17 cellular contexts compared by ENCODE assay signal in the genomic region with DNA sequence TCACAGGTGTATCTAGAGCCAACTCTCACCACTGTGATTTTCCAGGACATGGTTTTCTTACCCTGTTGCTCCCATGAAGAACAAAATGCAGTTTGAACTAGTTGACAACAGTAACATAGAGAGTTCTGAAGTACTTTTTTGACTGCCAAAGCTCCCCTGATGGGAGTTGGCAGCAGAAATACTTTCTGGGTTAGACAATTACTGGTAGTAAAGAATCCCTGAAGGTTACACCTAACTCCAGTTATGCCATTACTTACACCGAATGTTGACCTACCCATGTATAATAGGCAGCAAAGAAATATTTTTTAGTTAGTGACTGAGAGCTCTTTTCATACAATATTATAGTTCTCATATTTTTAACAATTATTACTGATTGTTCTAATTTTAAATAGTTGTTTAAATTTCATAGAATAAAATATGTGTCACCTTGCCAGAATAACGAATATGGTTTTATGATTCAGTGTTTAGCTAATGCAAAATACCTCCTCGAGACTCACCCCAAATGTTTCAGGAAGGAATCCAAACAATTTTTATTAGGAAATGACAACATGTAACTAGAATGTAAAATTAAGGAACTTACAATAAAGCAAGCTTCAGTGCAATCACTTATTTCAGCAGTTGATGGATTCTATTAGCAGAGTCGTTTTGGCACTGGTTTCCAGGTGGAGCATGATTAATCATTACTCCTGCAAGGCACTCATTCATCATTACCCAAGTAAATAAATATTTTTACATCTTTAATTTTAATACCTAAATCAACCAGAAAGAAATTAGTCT.
DNase-seq lines count a peak whose midpoint lies in the region; ATAC-seq and TF ChIP-seq lines count a peak whose summit lies in the region.
"Had no signal": no experiment of that assay in that cellular context is flagged by ENCODE, and none has a peak within 500 bp of the region (broad histone marks: within the 10 kb centered on the region; RNA-seq: fewer than 3 reads in every experiment).

No MANE protein-coding gene starts in this region.

- H2AFZ ChIP-seq in PC-3 (ENCODE audit: low read length): peak overlapping the region; percentile 16; the same call in 1 of the 2 replicates

- H3K4me3 ChIP-seq in PC-3 (ENCODE audit: low read length) (peak overlapping the region; percentile 34; the same call in 1 of the 2 replicates), sigmoid colon (no peak overlapping the region)
- H3K4me3 ChIP-seq: coronary artery had no signal

- H4K20me1 ChIP-seq in PC-3 (ENCODE audit: low read length): no peaks in the 10 kb centered on the region

- no TSS peak for BruUV-seq in PC-3 (replicated peaks; lab: Mats Ljungman, UMichigan)

- peak; percentile 29 for DNase-seq in AG20443 (ENCODE audit: low spot score)
- DNase-seq in PC-3: peak; percentile 90
- peak; percentile 60 for DNase-seq in dedifferentiated amniotic fluid mesenchymal stem cell (ENCODE audit: extremely low spot score)
- no peak for DNase-seq in omental fat pad (ENCODE audit: low spot score)
- no peak for DNase-seq in activated CD4-positive, CD25-positive, alpha-beta regulatory T cell treated with anti-CD3 and anti-CD28 coated beads, Interleukin-2, amount 50 U/mL, for 72 hours
- DNase-seq in stimulated activated CD4-positive, alpha-beta T cell treated with anti-CD3 and anti-CD28 coated beads, Interleukin-2, amount 100 ng/mL, for 48 hours: no peak
- no peak for DNase-seq in sigmoid colon
- DNase-seq: activated CD4-positive, alpha-beta T cell treated with anti-CD3 and anti-CD28 coated beads for 4 hours; C1 segment of cervical spinal cord; NCI-H1694 treated with DMSO at 0.1 percent for 48 hours; NCI-H69; occipital lobe; RPMI8226; stimulated activated CD4-positive, alpha-beta T cell treated with anti-CD3 and anti-CD28 coated beads, Interleukin-12 subunit alpha, Interleukin-12 subunit beta, amount 100 ng/mL, for 4 hours had no signal

- H3K79me2 ChIP-seq in PC-3 (ENCODE audit: low read length): no peaks in the 10 kb centered on the region

- ATAC-seq in PC-3 (peak; percentile 49), omental fat pad (ENCODE audit: low FRiP score) (peak; percentile 36), HG02885 (IDR thresholded peaks at IDR 0.05; ENCODE audit: poor library complexity, unreplicated experiment) (no peak)

- TF ChIP-seq CTCF in PC-3 (conservative IDR thresholded peaks at IDR 0.05; ENCODE audit: low read depth, low read length): no peak
- no peak for TF ChIP-seq CTCF in omental fat pad (IDR thresholded peaks at IDR 0.05)
- no peak for TF ChIP-seq CTCF in sigmoid colon (IDR thresholded peaks at IDR 0.05)

- peak overlapping the region; percentile 72 for H3K4me2 ChIP-seq in PC-3 (ENCODE audit: low read length)

- no peak for TF ChIP-seq EP300 in sigmoid colon (IDR thresholded peaks at IDR 0.05)

- H3K9me3 ChIP-seq in PC-3 (ENCODE audit: low read length) (no peaks in the 10 kb centered on the region), sigmoid colon (no peaks in the 10 kb centered on the region)

- POLR2A ChIA-PET in PC-3 (lab: Charles Lee; ENCODE audit: unreplicated experiment): interaction anchor here (0.6 kb wide), 1 partner anchor 96 kb away, joined by 4 read pairs; no protein-coding TSS in a partner anchor

- TF ChIP-seq POLR2A in sigmoid colon (IDR thresholded peaks at IDR 0.05): no peak

- intact Hi-C loops in PC-3 (cut with micrococcal nuclease): loop anchor here (1.0 to 10.0 kb wide), 4 partner anchors 8 to 675 kb away; no protein-coding TSS in a partner anchor
- intact Hi-C loops in sigmoid colon (cut with DNase I): no loop called here

- H3K4me1 ChIP-seq in PC-3 (ENCODE audit: insufficient read depth, low read length) (peaks cover 45% of the 10 kb centered on the region), sigmoid colon (peaks cover 0 to 11% (median 2%) of the 10 kb centered on the region in 4 donors)

- H3K27ac ChIP-seq in PC-3 (ENCODE audit: low read length) (peak overlapping the region; percentile 84), sigmoid colon (peak overlapping the region in 1 of 4 donors; percentile 6)
- H3K27ac ChIP-seq: coronary artery, HL-60 had no signal

- peak overlapping the region; percentile 21 for H3K9ac ChIP-seq in PC-3 (ENCODE audit: low read length)

- H3K36me3 ChIP-seq in PC-3 (ENCODE audit: low read depth, low read length) (no peaks in the 10 kb centered on the region), sigmoid colon (no peaks in the 10 kb centered on the region)

- CTCF ChIA-PET in PC-3 (lab: Charles Lee): interaction anchor here (0.7 to 2.1 kb wide), 5 partner anchors 9 to 122 kb away, joined by 3 to 19 read pairs (median 7); no protein-coding TSS in a partner anchor

- no peaks in the 10 kb centered on the region for H3K9me2 ChIP-seq in PC-3 (replicated peaks; ENCODE audit: low read length)

- H3F3A ChIP-seq in PC-3 (ENCODE audit: low read length, unreplicated experiment): peaks cover 9% of the 10 kb centered on the region

- H3K27me3 ChIP-seq in PC-3 (ENCODE audit: low read length): no peaks in the 10 kb centered on the region
- H3K27me3 ChIP-seq in sigmoid colon: no peaks in the 10 kb centered on the region

- WGBS in sigmoid colon, 2 donors: 63 to 78% methylated on average over 4 of the region's 4 CpGs

Comparison
In these comparisons a context has a peak if more than half of its experiments do, and no peak if none do; other contexts are left out.
1. DNase-seq: peak in AG20443 (single experiment), PC-3 (single experiment) and dedifferentiated amniotic fluid mesenchymal stem cell (single experiment); none in omental fat pad (single experiment), activated CD4-positive, CD25-positive, alpha-beta regulatory T cell treated with anti-CD3 and anti-CD28 coated beads, Interleukin-2, amount 50 U/mL, for 72 hours (single experiment), stimulated activated CD4-positive, alpha-beta T cell treated with anti-CD3 and anti-CD28 coated beads, Interleukin-2, amount 100 ng/mL, for 48 hours (0 of 2) and sigmoid colon (single experiment).